ENCODE assay signal across 1 cellular context in the genomic region with DNA sequence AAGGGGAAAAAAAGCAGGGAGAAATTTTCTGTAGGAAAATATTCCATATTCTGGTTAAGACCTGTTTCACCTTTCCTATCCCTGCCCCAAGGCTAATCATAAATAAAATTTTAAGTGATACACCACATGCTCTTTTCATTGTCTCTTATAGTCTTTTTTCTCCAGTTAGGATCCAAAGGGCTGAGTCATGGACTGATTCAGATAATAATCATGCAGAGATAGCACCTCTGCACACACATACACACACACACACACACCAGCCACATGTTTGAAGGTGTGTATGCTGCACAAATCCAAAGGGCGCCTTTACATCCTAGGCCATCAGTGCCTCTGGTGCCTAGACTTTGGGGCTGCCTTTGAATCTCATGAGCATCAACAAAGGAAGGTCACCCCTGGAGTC.
TF ChIP-seq lines count a peak whose summit lies in the region.

No MANE protein-coding gene starts in this region.

TF ChIP-seq in IMR-90, 13 proteins besides CTCF, POLR2A, EP300 and RAD21 (continued from another document):
- TF ChIP-seq, protein P1, sequence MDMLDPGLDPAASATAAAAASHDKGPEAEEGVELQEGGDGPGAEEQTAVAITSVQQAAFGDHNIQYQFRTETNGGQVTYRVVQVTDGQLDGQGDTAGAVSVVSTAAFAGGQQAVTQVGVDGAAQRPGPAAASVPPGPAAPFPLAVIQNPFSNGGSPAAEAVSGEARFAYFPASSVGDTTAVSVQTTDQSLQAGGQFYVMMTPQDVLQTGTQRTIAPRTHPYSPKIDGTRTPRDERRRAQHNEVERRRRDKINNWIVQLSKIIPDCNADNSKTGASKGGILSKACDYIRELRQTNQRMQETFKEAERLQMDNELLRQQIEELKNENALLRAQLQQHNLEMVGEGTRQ (IDR thresholded peaks at IDR 0.05; ENCODE audit: low read depth, low read length) = no peak
- TF ChIP-seq MAFK (IDR thresholded peaks at IDR 0.05; ENCODE audit: low read depth, low read length) (no peak), BHLHE40 (IDR thresholded peaks at IDR 0.05; ENCODE audit: low read depth, low read length) (no peak), SMC3 (IDR thresholded peaks at IDR 0.05; ENCODE audit: low read depth, low read length) (no peak)
